In genomic region chr1:156356875-156357534, GRCh38 we compare ENCODE assay signal across 8 cellular contexts. TPM values are rescaled to one million over a fixed set of nuclear protein-coding genes. Genes with fewer than 3 reads are reported as not detected.
DNase-seq lines count a peak whose midpoint lies in the region; ATAC-seq and TF ChIP-seq lines count a peak whose summit lies in the region.

No MANE protein-coding gene starts in this region.

- H3K4me1 ChIP-seq in BE2C: no peaks in the 10 kb centered on the region
- peaks cover 4% of the 10 kb centered on the region for H3K4me1 ChIP-seq in mucosa of descending colon (ENCODE audit: low read depth)

- H3K27me3 ChIP-seq in BE2C (no peaks in the 10 kb centered on the region), dorsolateral prefrontal cortex (peaks cover 0 to 23% (median 6%) of the 10 kb centered on the region in 45 donors)

- H3K4me3 Mint-ChIP-seq in activated CD4-positive, alpha-beta T cell treated with anti-CD3 and anti-CD28 coated beads for 36 hours: no peak overlapping the region

- peaks cover 6% of the 10 kb centered on the region for H3K27me3 Mint-ChIP-seq in activated CD4-positive, alpha-beta T cell treated with anti-CD3 and anti-CD28 coated beads for 36 hours

- H3K4me3 ChIP-seq in BE2C (ENCODE audit: low read depth, low read length): no peak overlapping the region
- no peak overlapping the region for H3K4me3 ChIP-seq in dorsolateral prefrontal cortex
- H3K4me3 ChIP-seq in mucosa of descending colon: no peak overlapping the region

- no peaks in the 10 kb centered on the region for H3K36me3 Mint-ChIP-seq in activated CD4-positive, alpha-beta T cell treated with anti-CD3 and anti-CD28 coated beads for 36 hours (ENCODE audit: low read depth)

- POLR2A ChIA-PET in activated CD4-positive, alpha-beta T cell treated with anti-CD3 and anti-CD28 coated beads for 36 hours (lab: Charles Lee): interaction anchor here (0.9 kb wide), 1 partner anchor 252 kb away, joined by 4 read pairs; no protein-coding TSS in a partner anchor

- CTCF ChIA-PET in activated CD4-positive, alpha-beta T cell treated with anti-CD3 and anti-CD28 coated beads for 36 hours (lab: Charles Lee): interaction anchor here (0.9 to 2.8 kb wide), 10 partner anchors 9 to 267 kb away, joined by 3 to 19 read pairs (median 4); partner anchors contain the start of genes CCT3, SMG5 and TSACC

- peak; percentile 70 for ATAC-seq in GM21619 (IDR thresholded peaks at IDR 0.05; ENCODE audit: unreplicated experiment)
- peak; percentile 95 for ATAC-seq in activated CD4-positive, alpha-beta T cell treated with anti-CD3 and anti-CD28 coated beads for 36 hours
- peak; percentile 97 for ATAC-seq in mucosa of descending colon
- ATAC-seq in GM21515 (IDR thresholded peaks at IDR 0.05; ENCODE audit: unreplicated experiment): no peak

- H3K36me3 ChIP-seq in BE2C (no peaks in the 10 kb centered on the region), mucosa of descending colon (ENCODE audit: low read depth) (no peaks in the 10 kb centered on the region)

- intact Hi-C loops in activated CD4-positive, alpha-beta T cell treated with anti-CD3 and anti-CD28 coated beads for 36 hours (cut with DNase I, micrococcal nuclease): loop anchor here in 1 of 2 experiments (1.0 kb wide), 1 partner anchor 19 kb away; the partner anchor contains the start of genes CCT3 and TSACC
- intact Hi-C loops in dorsolateral prefrontal cortex (cut with DNase I) (no loop called here), mucosa of descending colon (cut with DNase I, micrococcal nuclease) (no loop called here)

- H3K9me3 Mint-ChIP-seq in activated CD4-positive, alpha-beta T cell treated with anti-CD3 and anti-CD28 coated beads for 36 hours (ENCODE audit: low read depth): no peaks in the 10 kb centered on the region

- H3K27ac Mint-ChIP-seq in activated CD4-positive, alpha-beta T cell treated with anti-CD3 and anti-CD28 coated beads for 36 hours: no peak overlapping the region

- no peak overlapping the region for H3K27ac ChIP-seq in dorsolateral prefrontal cortex

- peak; percentile 76 for TF ChIP-seq CTCF in BE2C (IDR thresholded peaks at IDR 0.05; ENCODE audit: low read depth, low read length)
- TF ChIP-seq CTCF in dorsolateral prefrontal cortex (IDR thresholded peaks at IDR 0.05 in 54 of 56, conservative IDR thresholded peaks at IDR 0.05 in 2 of 56; ENCODE audit: low read depth in 1 of 56, partially characterized antibody in 56 of 56): peak in 53 of 56 donors; percentile 19 to 87 (median 64)
- peak; percentile 87 for TF ChIP-seq CTCF in mucosa of descending colon (IDR thresholded peaks at IDR 0.05)

- peaks cover 8% of the 10 kb centered on the region for H3K4me1 Mint-ChIP-seq in activated CD4-positive, alpha-beta T cell treated with anti-CD3 and anti-CD28 coated beads for 36 hours

- H3K9me3 ChIP-seq in BE2C (no peaks in the 10 kb centered on the region), mucosa of descending colon (no peaks in the 10 kb centered on the region)

- DNase-seq in BE2C (peak; percentile 69), NCI-H2029 (lab: John Stamatoyannopoulos, UW) (peak; percentile 77), dorsolateral prefrontal cortex (peak in 2 of 10 donors; percentile 32 to 65), mucosa of descending colon (peak; percentile 66 to 77 (median 68))
- DNase-seq in activated CD4-positive, alpha-beta T cell treated with anti-CD3 and anti-CD28 coated beads for 36 hours: peak; percentile 87
- peak; percentile 19 for DNase-seq in stimulated activated naive CD4-positive, alpha-beta T cell treated with Interleukin-2 at 50 U/mL for 16 hours (lab: John Stamatoyannopoulos, UW)

RNA-seq across cellular contexts. Expression of gene RHBG, which starts 12.0 kb away (rescaled TPM):
- polyA plus RNA-seq in BE2C (2012; ENCODE audit: insufficient read depth, insufficient read length, low read depth): not detected
- total RNA-seq in activated CD4-positive, alpha-beta T cell treated with anti-CD3 and anti-CD28 coated beads for 36 hours: not detected
- under 1 TPM in 5 of 120 experiments, not detected in 115; 0.33 to 0.61 (median 0.44) TPM for total RNA-seq in dorsolateral prefrontal cortex
- total RNA-seq in mucosa of descending colon: not detected

RNA-seq across cellular contexts. Expression of gene TSACC, which starts 18.7 kb away (rescaled TPM):
- polyA plus RNA-seq in BE2C (2012; ENCODE audit: insufficient read depth, insufficient read length, low read depth): not detected
- under 1 TPM; 0.25 to 0.83 TPM for total RNA-seq in activated CD4-positive, alpha-beta T cell treated with anti-CD3 and anti-CD28 coated beads for 36 hours
- 1 to 10 TPM in 5 of 120 experiments, under 1 TPM in 3, not detected in 112; 0.67 to 1.6 (median 1.1) TPM for total RNA-seq in dorsolateral prefrontal cortex
- total RNA-seq in mucosa of descending colon: under 1 TPM in 1 of 3 donors, not detected in 2; 0.87 TPM

RNA-seq across cellular contexts. Expression of gene CCT3, which starts 18.9 kb away (rescaled TPM):
- 599 TPM for polyA plus RNA-seq in BE2C (2012; ENCODE audit: insufficient read depth, insufficient read length, low read depth)
- total RNA-seq in activated CD4-positive, alpha-beta T cell treated with anti-CD3 and anti-CD28 coated beads for 36 hours: 100 to 1,000 TPM; 297 to 406 TPM
- total RNA-seq in dorsolateral prefrontal cortex: 100 to 1,000 TPM in 119 of 120 experiments, 10 to 100 TPM in 1; 93.9 to 244 (median 146) TPM
- total RNA-seq in mucosa of descending colon: 100 to 1,000 TPM; 117 to 157 (median 133) TPM

RNA-seq across cellular contexts. Expression of gene VHLL, which starts 57.9 kb away (rescaled TPM):
- not detected for polyA plus RNA-seq in BE2C (2012; ENCODE audit: insufficient read depth, insufficient read length, low read depth)
- total RNA-seq in activated CD4-positive, alpha-beta T cell treated with anti-CD3 and anti-CD28 coated beads for 36 hours: under 1 TPM in 1 of 2 experiments, not detected in 1; 0.28 TPM
- total RNA-seq in dorsolateral prefrontal cortex: 1 to 10 TPM in 43 of 120 experiments, under 1 TPM in 15, not detected in 62; 0.74 to 5.3 (median 1.1) TPM
- total RNA-seq in mucosa of descending colon: not detected
